ENCODE assay signal across 1 cellular context in genomic region chr2:62409442-62409841, GRCh38.
TF ChIP-seq lines count a peak whose summit lies in the region.

No MANE protein-coding gene starts in this region.

TF ChIP-seq in GM12878, 131 proteins besides CTCF, POLR2A, EP300 and RAD21 (continued from another document):
- no peak for TF ChIP-seq NRF1 (conservative IDR thresholded peaks at IDR 0.05; ENCODE audit: low read depth, low read length)
- TF ChIP-seq SPI1 (IDR thresholded peaks at IDR 0.05; ENCODE audit: borderline replicate concordance, insufficient read depth, low read depth, low read length), result no peak
- TF ChIP-seq ZZZ3 (IDR thresholded peaks at IDR 0.05; ENCODE audit: control insufficient read depth, insufficient read length, low read depth), result no peak
- no peak for TF ChIP-seq NFYA (IDR thresholded peaks at IDR 0.05; ENCODE audit: borderline replicate concordance, low read depth, low read length)
- no peak for TF ChIP-seq IRF5 (IDR thresholded peaks at IDR 0.05; ENCODE audit: borderline replicate concordance)
